Comparison of ENCODE assay signal across 9 cellular contexts in genomic region chr2:212595036-212595654, GRCh38. TPM values are rescaled to one million over a fixed set of nuclear protein-coding genes. Genes with fewer than 3 reads are reported as not detected.
DNase-seq lines count a peak whose midpoint lies in the region; ATAC-seq, FAIRE-seq and TF ChIP-seq lines count a peak whose summit lies in the region.
"Had no signal": no experiment of that assay in that cellular context is flagged by ENCODE, and none has a peak within 500 bp of the region (broad histone marks: within the 10 kb centered on the region; RNA-seq: fewer than 3 reads in every experiment).

No MANE protein-coding gene starts in this region.

- H3K4me3 Mint-ChIP-seq in mesothelial cell of epicardium: no peak overlapping the region
- H3K4me3 Mint-ChIP-seq: brain had no signal

- intact Hi-C loops in pancreas (cut with DNase I): no loop called here

- no peaks in the 10 kb centered on the region for H3K9me3 ChIP-seq in pancreas

- no peaks in the 10 kb centered on the region for H3K27me3 Mint-ChIP-seq in mesothelial cell of epicardium (ENCODE audit: low read depth)

- ATAC-seq in GM18907 (IDR thresholded peaks at IDR 0.05; ENCODE audit: unreplicated experiment) (peak; percentile 80), GM21526 (IDR thresholded peaks at IDR 0.05; ENCODE audit: low FRiP score, unreplicated experiment) (no peak), pancreas (no peak)

- no peak overlapping the region for H3K27ac ChIP-seq in pancreas

- FAIRE-seq in pancreas (lab: Jason Lieb, UNC): no peak

- no peaks in the 10 kb centered on the region for H3K36me3 ChIP-seq in pancreas

- peak; percentile 42 for TF ChIP-seq CTCF in AG09319 (IDR thresholded peaks at IDR 0.05; ENCODE audit: low read depth, low read length)
- TF ChIP-seq CTCF in cardiac fibroblast (IDR thresholded peaks at IDR 0.05; ENCODE audit: low read depth, low read length): peak; percentile 15
- TF ChIP-seq CTCF in mesothelial cell of epicardium (IDR thresholded peaks at IDR 0.05; ENCODE audit: unreplicated experiment): no peak
- TF ChIP-seq CTCF in pancreas (IDR thresholded peaks at IDR 0.05): no peak

- no peak overlapping the region for H3K27ac Mint-ChIP-seq in mesothelial cell of epicardium
- H3K27ac Mint-ChIP-seq: brain had no signal

- H3K4me3 ChIP-seq in cardiac fibroblast (replicated peaks in 1 of 2; ENCODE audit: low read depth in 2 of 2, low read length in 2 of 2): no peak overlapping the region
- no peak overlapping the region for H3K4me3 ChIP-seq in pancreas

- H3K36me3 Mint-ChIP-seq in mesothelial cell of epicardium: no peaks in the 10 kb centered on the region
- H3K36me3 Mint-ChIP-seq: brain had no signal

- H3K27me3 ChIP-seq in pancreas: no peaks in the 10 kb centered on the region

- DNase-seq in AG09319 (ENCODE audit: extremely low read depth, low read depth): no peak
- peak; percentile 27 for DNase-seq in LHCN-M2 (ENCODE audit: low read depth)
- DNase-seq in cardiac fibroblast (ENCODE audit: low read depth in 2 of 2): peak; percentile 4 to 51
- DNase-seq in mesothelial cell of epicardium (ENCODE audit: low spot score in 2 of 2, unreplicated experiment in 2 of 2): no peak
- no peak for DNase-seq in pancreas
- no peak for DNase-seq in epidermal melanocyte (ENCODE audit: insufficient read length, low spot score)

- WGBS in pancreas, 2 donors: 31 to 39% methylated on average over 3 of the region's 3 CpGs

- peaks cover 24% of the 10 kb centered on the region for H3K4me1 Mint-ChIP-seq in mesothelial cell of epicardium

- no peaks in the 10 kb centered on the region for H3K9me3 Mint-ChIP-seq in mesothelial cell of epicardium
- H3K9me3 Mint-ChIP-seq: brain had no signal

- H3K4me1 ChIP-seq in pancreas: no peaks in the 10 kb centered on the region

RNA-seq across cellular contexts. Expression of gene ERBB4, which starts 56.5 kb away (rescaled TPM):
- total RNA-seq in LHCN-M2 (2014; rRNA removed) (not detected in 2 replicates), mesothelial cell of epicardium (8.5 to 9.5 TPM (median 9.2 TPM) in 3 replicates), pancreas (1 to 10 TPM; 2.9 to 5.0 (median 3.5) TPM)
- polyA plus RNA-seq in LHCN-M2 (2012): not detected
- under 1 TPM; 0.30 to 0.54 TPM for polyA plus RNA-seq in pancreas

Comparison
In these comparisons a context has a peak if more than half of its experiments do, and no peak if none do; other contexts are left out.
1. DNase-seq: peak in LHCN-M2 (single experiment) and cardiac fibroblast (2 of 2); none in AG09319 (single experiment), mesothelial cell of epicardium (0 of 2), pancreas (0 of 6) and epidermal melanocyte (single experiment).
2. CTCF ChIP-seq: peak in AG09319 (single experiment) and cardiac fibroblast (single experiment); none in mesothelial cell of epicardium (single experiment) and pancreas (0 of 4).